ENCODE assay signal across 11 cellular contexts in genomic region chr20:38935285-38935684, GRCh38. TPM values are rescaled to one million over a fixed set of nuclear protein-coding genes. Genes with fewer than 3 reads are reported as not detected.
DNase-seq lines count a peak whose midpoint lies in the region; TF ChIP-seq lines count a peak whose summit lies in the region.
"Had no signal": no experiment of that assay in that cellular context is flagged by ENCODE, and none has a peak within 500 bp of the region (broad histone marks: within the 10 kb centered on the region; RNA-seq: fewer than 3 reads in every experiment).

No MANE protein-coding gene starts in this region.

- no peak overlapping the region for H3T11ph ChIP-seq in H9 (ENCODE audit: low read length)

- H3K23me2 ChIP-seq in H9 (ENCODE audit: insufficient read length, low read depth, low read length, poor library complexity, severe bottlenecking) = no peaks in the 10 kb centered on the region

- H3K27ac Mint-ChIP-seq in H9 = no peak overlapping the region
- H3K27ac Mint-ChIP-seq in activated CD4-positive, alpha-beta T cell treated with anti-CD3 and anti-CD28 coated beads, Interleukin-2, amount 10 ng/mL, durations not matched to agents 24 days and 14 days = no peak overlapping the region
- H3K27ac Mint-ChIP-seq: CD8-positive, alpha-beta T cell had no signal

- H3K36me3 ChIP-seq in suprapubic skin = no peaks in the 10 kb centered on the region

- intact Hi-C loops in lower leg skin (cut with DNase I; ENCODE audit: low total_unique reads) = no loop called here
- intact Hi-C loops in activated CD4-positive, alpha-beta T cell treated with anti-CD3 and anti-CD28 coated beads, Interleukin-2, amount 10 ng/mL, durations not matched to agents 24 days and 14 days (cut with micrococcal nuclease) = no loop called here

- peaks cover 10% of the 10 kb centered on the region for H3K79me1 ChIP-seq in H9 (ENCODE audit: insufficient read depth, low read depth, low read length, poor library complexity, severe bottlenecking)

- no peak overlapping the region for H2BK20ac ChIP-seq in H9 (ENCODE audit: low read depth, low read length, poor library complexity, severe bottlenecking)

- no peaks in the 10 kb centered on the region for H3K9me3 Mint-ChIP-seq in H9
- H3K9me3 Mint-ChIP-seq in activated CD4-positive, alpha-beta T cell treated with anti-CD3 and anti-CD28 coated beads, Interleukin-2, amount 10 ng/mL, durations not matched to agents 24 days and 14 days = no peaks in the 10 kb centered on the region
- H3K9me3 Mint-ChIP-seq: CD8-positive, alpha-beta T cell; immature natural killer cell had no signal

- peak; percentile 14; the same call in 1 of the 2 replicates for TF ChIP-seq CTCF in AG04450 (IDR thresholded peaks at IDR 0.05; ENCODE audit: low read depth, low read length)
- peak; percentile 44; the same call in 2 of the 3 replicates for TF ChIP-seq CTCF in H9 (conservative IDR thresholded peaks at IDR 0.05)
- TF ChIP-seq CTCF in lower leg skin (IDR thresholded peaks at IDR 0.05) = no peak
- no peak for TF ChIP-seq CTCF in suprapubic skin (IDR thresholded peaks at IDR 0.05)

- no peak overlapping the region for H3K56ac ChIP-seq in H9 (ENCODE audit: insufficient read length, low read depth, low read length)

- no peak overlapping the region for H2AFZ ChIP-seq in H9 (ENCODE audit: low read length)

- POLR2A ChIA-PET in AG04450 (lab: Yijun Ruan, JAX) = no interaction called here

- no CpG with 5 or more reads among the region's 3 CpGs for WGBS in H9 (ENCODE audit: extremely low coverage, insufficient read length, low lambda C conversion rate)
- WGBS in lower leg skin, 2 donors = 74 to 81% methylated on average over 3 of the region's 3 CpGs
- 59% methylated on average over 3 of the region's 3 CpGs for WGBS in suprapubic skin

- no peak for TF ChIP-seq EP300 in suprapubic skin (IDR thresholded peaks at IDR 0.05)

- no peak overlapping the region for H3K27ac ChIP-seq in AG04450 (ENCODE audit: low read depth, low read length)
- H3K27ac ChIP-seq in H9 (ENCODE audit: insufficient read length, low read depth, low read length) = no peak overlapping the region
- H3K27ac ChIP-seq in suprapubic skin = no peak overlapping the region

- H3K27me3 ChIP-seq in AG04450 (ENCODE audit: control insufficient read depth, insufficient read depth, low read length) (no peaks in the 10 kb centered on the region), H9 (ENCODE audit: insufficient read depth, low read length) (no peaks in the 10 kb centered on the region), suprapubic skin (no peaks in the 10 kb centered on the region)

- H2BK12ac ChIP-seq in H9 (ENCODE audit: insufficient read length, low read depth, low read length) = no peak overlapping the region

- no peak overlapping the region for H4K5ac ChIP-seq in H9 (ENCODE audit: insufficient read length, low read depth, low read length)

- TF ChIP-seq POLR2A in lower leg skin (IDR thresholded peaks at IDR 0.05) (no peak), suprapubic skin (IDR thresholded peaks at IDR 0.05) (no peak)

- H2AK5ac ChIP-seq in H9 (ENCODE audit: insufficient read length, low read length) = no peak overlapping the region

- H3K4me3 Mint-ChIP-seq in H9 = no peak overlapping the region
- H3K4me3 Mint-ChIP-seq in activated CD4-positive, alpha-beta T cell treated with anti-CD3 and anti-CD28 coated beads, Interleukin-2, amount 10 ng/mL, durations not matched to agents 24 days and 14 days = no peak overlapping the region
- H3K4me3 Mint-ChIP-seq: CD8-positive, alpha-beta T cell; immature natural killer cell had no signal

- H4K8ac ChIP-seq in H9 (replicated peaks; ENCODE audit: insufficient read length, low read depth, low read length) = no peak overlapping the region

- no peak overlapping the region for H4K91ac ChIP-seq in H9 (ENCODE audit: insufficient read length, low read depth, low read length)

- no peak overlapping the region for H2BK120ac ChIP-seq in H9 (ENCODE audit: low read depth, low read length, poor library complexity, severe bottlenecking)

- no peak overlapping the region for H3K4me2 ChIP-seq in H9 (ENCODE audit: insufficient read depth, insufficient read length, low read length)

- no peak overlapping the region for H3K9ac ChIP-seq in H9 (ENCODE audit: extremely low read depth, insufficient read length, low read length)

- H4K20me1 ChIP-seq in H9 (ENCODE audit: control insufficient read depth, insufficient read depth, insufficient read length) = no peaks in the 10 kb centered on the region

- H3K9me3 ChIP-seq in AG04450 (ENCODE audit: control insufficient read depth, insufficient read depth, low read length) = no peaks in the 10 kb centered on the region
- no peaks in the 10 kb centered on the region for H3K9me3 ChIP-seq in H9 (ENCODE audit: control insufficient read depth, low read depth, low read length)
- no peaks in the 10 kb centered on the region for H3K9me3 ChIP-seq in suprapubic skin

- H3K4me3 ChIP-seq in AG04450 (ENCODE audit: low read depth, low read length) (no peak overlapping the region), lower leg skin (ENCODE audit: low read depth, poor library complexity, severe bottlenecking) (no peak overlapping the region), suprapubic skin (no peak overlapping the region)

- peaks cover 35 to 36% of the 10 kb centered on the region in 2 experiments for H3K4me1 Mint-ChIP-seq in H9
- H3K4me1 Mint-ChIP-seq in activated CD4-positive, alpha-beta T cell treated with anti-CD3 and anti-CD28 coated beads, Interleukin-2, amount 10 ng/mL, durations not matched to agents 24 days and 14 days = peaks cover 30% of the 10 kb centered on the region

- CTCF ChIA-PET in AG04450 (lab: Charles Lee) = no interaction called here

- H3K4me1 ChIP-seq in H9 (ENCODE audit: insufficient read depth, low read length) (peaks cover 3% of the 10 kb centered on the region; the same call in 1 of the 2 replicates), suprapubic skin (no peaks in the 10 kb centered on the region)

- no peak overlapping the region for H3K14ac ChIP-seq in H9 (ENCODE audit: insufficient read depth, low read length)

- no peak overlapping the region for H3K4ac ChIP-seq in H9 (ENCODE audit: low read depth, low read length)

- no peak overlapping the region for H2BK5ac ChIP-seq in H9 (ENCODE audit: insufficient read length, low read length)

- H3K36me3 Mint-ChIP-seq in H9 (ENCODE audit: insufficient read depth in 1 of 3, low read depth in 3 of 3) = peaks cover 16 to 42% (median 36%) of the 10 kb centered on the region in 3 experiments; a peak in 6 of 7 replicates
- H3K36me3 Mint-ChIP-seq in activated CD4-positive, alpha-beta T cell treated with anti-CD3 and anti-CD28 coated beads, Interleukin-2, amount 10 ng/mL, durations not matched to agents 24 days and 14 days (ENCODE audit: low read depth) = peaks cover 14% of the 10 kb centered on the region
- H3K36me3 Mint-ChIP-seq: CD8-positive, alpha-beta T cell; immature natural killer cell had no signal

- H3K18ac ChIP-seq in H9 (ENCODE audit: insufficient read length, low read depth, low read length) = no peak overlapping the region

- H3K27me3 Mint-ChIP-seq in H9 (ENCODE audit: low read depth) = no peaks in the 10 kb centered on the region
- no peaks in the 10 kb centered on the region for H3K27me3 Mint-ChIP-seq in activated CD4-positive, alpha-beta T cell treated with anti-CD3 and anti-CD28 coated beads, Interleukin-2, amount 10 ng/mL, durations not matched to agents 24 days and 14 days

- H3K23ac ChIP-seq in H9 (ENCODE audit: insufficient read length, low read depth, low read length) = no peak overlapping the region

- DNase-seq in AG04450 (ENCODE audit: low read depth, low spot score) (no peak), H9 (no peak), SW480 (ENCODE audit: low spot score) (peak; percentile 69), fibroblast of the conjunctiva (ENCODE audit: low read depth) (peak; percentile 10), lower leg skin (ENCODE audit: low spot score in 2 of 2) (no peak), HK-2 (ENCODE audit: unreplicated experiment) (no peak), suprapubic skin (ENCODE audit: low spot score in 2 of 2) (no peak)
- DNase-seq in activated CD4-positive, alpha-beta T cell treated with anti-CD3 and anti-CD28 coated beads, Interleukin-2, amount 10 ng/mL, durations not matched to agents 24 days and 14 days = no peak
- DNase-seq: CD8-positive, alpha-beta T cell; RPMI8226 had no signal

- peaks cover 54% of the 10 kb centered on the region; the same call in 1 of the 2 replicates for H3K79me2 ChIP-seq in H9 (ENCODE audit: insufficient read depth, low read length)

- no peak overlapping the region for H2BK15ac ChIP-seq in H9 (ENCODE audit: low read depth, low read length)

RNA-seq across cellular contexts. Expression of gene FAM83D, which starts 9.1 kb away (rescaled TPM):
- 10.5 and 14.9 TPM in 2 replicates for polyA plus RNA-seq in AG04450 (2011; rRNA removed)
- polyA minus RNA-seq in AG04450 (2011; rRNA and poly(A)+ RNA removed) = 9.9 and 10.3 TPM in 2 replicates
- total RNA-seq in H9 (2021) (48.1 and 51.6 TPM in 2 replicates), lower leg skin (10 to 100 TPM in 3 of 4 donors, 1 to 10 TPM in 1; 8.7 to 17.4 (median 14.0) TPM), suprapubic skin (10 to 100 TPM in 2 of 4 donors, 1 to 10 TPM in 2; 3.9 to 15.8 (median 11.6) TPM)
- total RNA-seq in activated CD4-positive, alpha-beta T cell treated with anti-CD3 and anti-CD28 coated beads, Interleukin-2, amount 10 ng/mL, durations not matched to agents 24 days and 14 days = 12.9 and 13.7 TPM in 2 replicates

RNA-seq across cellular contexts. Expression of gene DHX35, which starts 26.9 kb away (rescaled TPM):
- 13.5 and 14.4 TPM in 2 replicates for polyA plus RNA-seq in AG04450 (2011; rRNA removed)
- 12.4 and 13.2 TPM in 2 replicates for polyA minus RNA-seq in AG04450 (2011; rRNA and poly(A)+ RNA removed)
- total RNA-seq in H9 (2021) = 14.3 and 14.4 TPM in 2 replicates
- total RNA-seq in lower leg skin = 10 to 100 TPM in 3 of 4 donors, 1 to 10 TPM in 1; 6.6 to 16.8 (median 11.0) TPM
- 10 to 100 TPM in 2 of 4 donors, 1 to 10 TPM in 2; 8.4 to 22.9 (median 11.9) TPM for total RNA-seq in suprapubic skin
- 15.9 and 18.3 TPM in 2 replicates for total RNA-seq in activated CD4-positive, alpha-beta T cell treated with anti-CD3 and anti-CD28 coated beads, Interleukin-2, amount 10 ng/mL, durations not matched to agents 24 days and 14 days

Comparison
In these comparisons a context has a peak if more than half of its experiments do, and no peak if none do; other contexts are left out.
1. DNase-seq: peak in SW480 (single experiment) and fibroblast of the conjunctiva (single experiment); none in AG04450 (single experiment), H9 (single experiment), lower leg skin (0 of 2), HK-2 (single experiment), suprapubic skin (0 of 2) and activated CD4-positive, alpha-beta T cell treated with anti-CD3 and anti-CD28 coated beads, Interleukin-2, amount 10 ng/mL, durations not matched to agents 24 days and 14 days (single experiment).
2. CTCF ChIP-seq: peak in AG04450 (single experiment) and H9 (single experiment); none in lower leg skin (0 of 3) and suprapubic skin (0 of 2).